ENCODE assay signal across 10 cellular contexts in the genomic region with DNA sequence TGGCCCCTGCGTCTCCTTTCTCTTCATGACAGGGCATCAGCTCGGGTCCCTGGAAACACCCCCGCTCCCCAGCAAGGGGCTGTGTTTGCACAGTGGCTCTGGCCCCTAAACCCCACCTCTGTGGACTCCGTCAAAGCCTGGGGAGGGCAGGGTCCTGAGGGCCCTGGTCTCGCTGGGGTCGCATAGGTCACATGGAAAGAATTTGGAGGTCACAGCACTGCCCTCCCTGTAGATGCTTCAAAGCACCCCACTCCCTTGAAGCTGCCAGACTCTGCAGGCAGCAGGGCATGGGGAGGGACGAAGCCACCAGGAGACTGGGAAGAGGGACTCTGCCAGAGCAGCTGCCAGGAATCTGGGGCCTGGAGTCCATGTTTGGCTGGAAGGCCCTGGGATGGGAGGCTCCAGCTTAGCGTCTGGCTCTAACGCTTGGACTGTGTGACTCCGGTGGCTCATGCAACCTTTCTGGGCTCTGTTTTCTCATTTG. TPM values are rescaled to one million over a fixed set of nuclear protein-coding genes. Genes with fewer than 3 reads are reported as not detected.
A peak's percentile ranks its signal among the peaks of the same experiment; 100 is the strongest.
DNase-seq lines count a peak whose midpoint lies in the region; ATAC-seq, FAIRE-seq and TF ChIP-seq lines count a peak whose summit lies in the region.
"Had no signal": no experiment of that assay in that cellular context is flagged by ENCODE, and none has a peak within 500 bp of the region (broad histone marks: within the 10 kb centered on the region; RNA-seq: fewer than 3 reads in every experiment).

No MANE protein-coding gene starts in this region.

- CTCF ChIA-PET in activated CD4-positive, alpha-beta T cell treated with anti-CD3 and anti-CD28 coated beads for 36 hours (lab: Charles Lee): interaction anchor here (0.9 to 5.5 kb wide), 6 partner anchors 9 to 95 kb away, joined by 3 to 59 read pairs (median 4); no protein-coding TSS in a partner anchor

- ATAC-seq in activated CD4-positive, alpha-beta T cell treated with anti-CD3 and anti-CD28 coated beads for 36 hours: no peak
- ATAC-seq in mucosa of descending colon (no peak), GM18520 (IDR thresholded peaks at IDR 0.05; ENCODE audit: unreplicated experiment) (no peak), HG03571 (IDR thresholded peaks at IDR 0.05; ENCODE audit: unreplicated experiment) (no peak)

- WGBS in tibial nerve, 2 donors: 39 to 40% methylated on average over 7 to 10 of the region's 10 CpGs

- no peak for FAIRE-seq in kidney (lab: Jason Lieb, UNC)

- H3K27ac ChIP-seq in coronary artery (peak overlapping the region; percentile 98), tibial nerve (peak overlapping the region; percentile 65 to 98 (median 88)), kidney (ENCODE audit: low read depth in 2 of 2, low read length in 2 of 2) (no peak overlapping the region)
- H3K27ac ChIP-seq: SK-N-MC had no signal

- H3K9me3 ChIP-seq in mucosa of descending colon (no peaks in the 10 kb centered on the region), tibial nerve (no peaks in the 10 kb centered on the region), kidney (ENCODE audit: control insufficient read depth in 1 of 2, low read length in 2 of 2) (no peaks in the 10 kb centered on the region)

- H3K4me1 Mint-ChIP-seq in activated CD4-positive, alpha-beta T cell treated with anti-CD3 and anti-CD28 coated beads for 36 hours: peaks cover 94% of the 10 kb centered on the region

- TF ChIP-seq POLR2A in tibial nerve (IDR thresholded peaks at IDR 0.05): no peak

- TF ChIP-seq CTCF in coronary artery (IDR thresholded peaks at IDR 0.05) (no peak), mucosa of descending colon (IDR thresholded peaks at IDR 0.05) (no peak), tibial nerve (IDR thresholded peaks at IDR 0.05) (no peak), kidney (IDR thresholded peaks at IDR 0.05; ENCODE audit: borderline replicate concordance, extremely low read depth, insufficient read depth) (no peak)

- POLR2A ChIA-PET in activated CD4-positive, alpha-beta T cell treated with anti-CD3 and anti-CD28 coated beads for 36 hours (lab: Charles Lee): interaction anchor here (4.4 kb wide), 1 partner anchor 33 kb away, joined by 62 read pairs; no protein-coding TSS in a partner anchor

- peak overlapping the region; percentile 84 for H3K27ac Mint-ChIP-seq in activated CD4-positive, alpha-beta T cell treated with anti-CD3 and anti-CD28 coated beads for 36 hours

- peaks cover 43% of the 10 kb centered on the region for H3K36me3 Mint-ChIP-seq in activated CD4-positive, alpha-beta T cell treated with anti-CD3 and anti-CD28 coated beads for 36 hours (ENCODE audit: low read depth)

- H3K36me3 ChIP-seq in mucosa of descending colon (ENCODE audit: low read depth): no peaks in the 10 kb centered on the region
- peaks cover 0 to 7% (median 0%) of the 10 kb centered on the region in 3 donors for H3K36me3 ChIP-seq in tibial nerve
- H3K36me3 ChIP-seq in kidney (ENCODE audit: control insufficient read depth in 1 of 2, insufficient read depth in 2 of 2, low read length in 2 of 2): no peaks in the 10 kb centered on the region

- H3K9ac ChIP-seq in kidney (ENCODE audit: low read length in 2 of 2): peak overlapping the region in 1 of 2 donors; percentile 24

- TF ChIP-seq EP300 in tibial nerve (IDR thresholded peaks at IDR 0.05): peak in 1 of 2 donors; percentile 6

- H3K4me3 ChIP-seq in coronary artery (peak overlapping the region; percentile 27), mucosa of descending colon (no peak overlapping the region), tibial nerve (no peak overlapping the region), kidney (ENCODE audit: low read length in 2 of 2) (no peak overlapping the region)
- H3K4me3 ChIP-seq: SK-N-MC had no signal

- no peaks in the 10 kb centered on the region for H3K9me3 Mint-ChIP-seq in activated CD4-positive, alpha-beta T cell treated with anti-CD3 and anti-CD28 coated beads for 36 hours (ENCODE audit: low read depth)

- H3K27me3 Mint-ChIP-seq in activated CD4-positive, alpha-beta T cell treated with anti-CD3 and anti-CD28 coated beads for 36 hours: no peaks in the 10 kb centered on the region

- no peak for DNase-seq in activated CD4-positive, alpha-beta T cell treated with anti-CD3 and anti-CD28 coated beads for 36 hours
- no peak for DNase-seq in activated CD4-positive, alpha-beta T cell treated with anti-CD3 and anti-CD28 coated beads, Interleukin-2, amount 50 U/mL, for 4 hours
- peak; percentile 83 for DNase-seq in coronary artery (ENCODE audit: low spot score)
- DNase-seq in mucosa of descending colon: peak in 2 of 3 donors; percentile 41 to 49
- DNase-seq in tibial nerve (ENCODE audit: low spot score in 2 of 2): no peak
- no peak for DNase-seq in kidney
- DNase-seq: NCI-H1694 had no signal

- H3K27me3 ChIP-seq in tibial nerve: no peaks in the 10 kb centered on the region

- H3K4me1 ChIP-seq in mucosa of descending colon (ENCODE audit: low read depth) (peaks cover 69% of the 10 kb centered on the region), tibial nerve (peaks cover 0 to 95% (median 74%) of the 10 kb centered on the region in 4 donors), kidney (ENCODE audit: control insufficient read depth in 1 of 2, insufficient read depth in 1 of 2, low read depth in 1 of 2, low read length in 2 of 2) (peaks cover 31 to 52% of the 10 kb centered on the region in 2 donors)

- peak overlapping the region; percentile 57 for H3K4me3 Mint-ChIP-seq in activated CD4-positive, alpha-beta T cell treated with anti-CD3 and anti-CD28 coated beads for 36 hours

- intact Hi-C loops in activated CD4-positive, alpha-beta T cell treated with anti-CD3 and anti-CD28 coated beads for 36 hours (cut with DNase I, micrococcal nuclease): no loop called here
- intact Hi-C loops in mucosa of descending colon (cut with DNase I, micrococcal nuclease) (no loop called here), kidney (cut with DNase I) (no loop called here)

RNA-seq across cellular contexts. Expression of gene ECE1, which starts 36.6 kb away (rescaled TPM):
- 100 to 1,000 TPM; 130 to 162 TPM for total RNA-seq in activated CD4-positive, alpha-beta T cell treated with anti-CD3 and anti-CD28 coated beads for 36 hours
- total RNA-seq in mucosa of descending colon (100 to 1,000 TPM; 103 to 161 (median 149) TPM), tibial nerve (100 to 1,000 TPM in 2 of 4 donors, 10 to 100 TPM in 2; 84.1 to 128 (median 110) TPM), kidney (128 TPM)
- polyA plus RNA-seq in kidney (ENCODE audit: insufficient read depth, low read depth, low replicate concordance): 30.8 TPM

Comparison
In these comparisons a context has a peak if more than half of its experiments do, and no peak if none do; other contexts are left out.
1. DNase-seq: peak in coronary artery (single experiment) and mucosa of descending colon (2 of 3); none in activated CD4-positive, alpha-beta T cell treated with anti-CD3 and anti-CD28 coated beads for 36 hours (single experiment), activated CD4-positive, alpha-beta T cell treated with anti-CD3 and anti-CD28 coated beads, Interleukin-2, amount 50 U/mL, for 4 hours (0 of 2), tibial nerve (0 of 2) and kidney (single experiment).
2. H3K27ac ChIP-seq: peak in coronary artery (2 of 2) and tibial nerve (4 of 4); none in kidney (0 of 2).